In the genomic region with DNA sequence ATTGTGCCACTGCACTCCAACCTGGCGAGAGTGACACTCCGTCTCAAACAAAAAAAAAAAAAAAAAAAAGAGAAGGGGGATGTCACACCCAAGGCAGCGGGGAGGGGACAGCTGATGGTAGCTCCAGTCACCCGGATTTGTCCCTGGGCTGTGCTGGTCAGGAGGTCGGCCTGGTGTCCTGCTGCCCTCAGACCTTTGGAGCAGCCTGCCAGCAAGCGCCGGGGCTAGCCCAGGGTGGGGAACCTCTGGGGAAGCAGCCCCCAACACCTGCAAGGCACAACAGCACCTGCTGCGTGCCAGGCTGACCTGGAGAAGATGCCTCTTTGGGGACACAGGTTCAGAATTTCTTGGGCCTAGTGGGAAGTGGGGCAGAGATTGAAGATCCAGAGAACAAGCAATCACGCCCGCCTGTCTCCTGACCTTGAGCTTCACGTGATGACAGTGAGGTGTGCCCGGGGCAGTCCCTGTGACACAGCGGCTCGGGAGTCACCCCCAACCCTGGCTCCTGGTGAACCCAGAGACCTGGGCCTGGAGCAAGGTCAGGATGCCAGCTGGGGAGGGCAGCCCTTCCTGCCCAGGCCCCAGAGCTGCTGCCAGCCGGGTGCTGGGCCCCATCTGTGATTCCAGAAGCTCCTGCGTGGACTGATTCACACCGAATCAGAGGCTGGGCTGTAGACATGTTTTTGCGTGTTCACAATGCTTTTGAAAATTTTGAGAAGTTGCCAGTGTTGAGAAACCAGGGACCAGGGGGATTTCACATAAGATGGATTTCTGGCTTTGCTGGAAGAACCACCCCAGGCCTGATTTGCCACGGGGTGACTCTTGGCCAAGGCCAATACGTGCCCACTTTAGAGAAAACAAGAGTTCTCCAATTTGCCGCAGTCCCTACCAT, we compare ENCODE assay signal across 16 cellular contexts.
DNase-seq lines count a peak whose midpoint lies in the region; ATAC-seq, FAIRE-seq and TF ChIP-seq lines count a peak whose summit lies in the region.
"Had no signal": no experiment of that assay in that cellular context is flagged by ENCODE, and none has a peak within 500 bp of the region (broad histone marks: within the 10 kb centered on the region; RNA-seq: fewer than 3 reads in every experiment).

No MANE protein-coding gene starts in this region.

- no peak overlapping the region for H2BK5ac ChIP-seq in trophoblast cell (ENCODE audit: low read depth, low read length, poor library complexity)

- TF ChIP-seq POLR2A in HepG2 (IDR thresholded peaks at IDR 0.05; ENCODE audit: insufficient read depth in 1 of 2, low read depth in 2 of 2, low read length in 2 of 2), result no peak

- no peak overlapping the region for H3K4me3 Mint-ChIP-seq in type B pancreatic cell
- H3K4me3 Mint-ChIP-seq: activated CD8-positive, alpha-beta T cell treated with anti-CD3 and anti-CD28 coated beads, Interleukin-2, amount 10 ng/mL, durations not matched to agents 7 days and 5 days had no signal

- no TSS peak for BruUV-seq in HepG2 (replicated peaks; lab: Mats Ljungman, UMichigan)

- no peak overlapping the region for H4K91ac ChIP-seq in trophoblast cell (ENCODE audit: low read depth, low read length)

- no peak overlapping the region for H2AK5ac ChIP-seq in trophoblast cell (ENCODE audit: low read length)

- H3K4me1 ChIP-seq in liver (ENCODE audit: control insufficient read depth in 4 of 4, insufficient read depth in 4 of 4, low read length in 3 of 4) (peaks cover 22 to 40% (median 31%) of the 10 kb centered on the region in 4 donors), HepG2 (ENCODE audit: insufficient read depth, low read length) (no peaks in the 10 kb centered on the region), colonic mucosa (peaks cover 12% of the 10 kb centered on the region), mucosa of descending colon (ENCODE audit: low read depth) (peaks cover 14% of the 10 kb centered on the region), trophoblast cell (ENCODE audit: control insufficient read depth in 1 of 2, insufficient read depth in 2 of 2, low read length in 2 of 2) (no peaks in the 10 kb centered on the region)

- TF ChIP-seq CTCF in liver (IDR thresholded peaks at IDR 0.05; ENCODE audit: low read depth, low read length, missing input control), result no peak
- no peak for TF ChIP-seq CTCF in HepG2 (CRISPR knock-in tag; IDR thresholded peaks at IDR 0.05)
- TF ChIP-seq CTCF in colonic mucosa (IDR thresholded peaks at IDR 0.05), result no peak
- TF ChIP-seq CTCF in mucosa of descending colon (IDR thresholded peaks at IDR 0.05), result no peak
- no peak for TF ChIP-seq CTCF in type B pancreatic cell (conservative IDR thresholded peaks at IDR 0.05)
- no peak for TF ChIP-seq CTCF in D721Med (IDR thresholded peaks at IDR 0.05; ENCODE audit: insufficient read depth, missing control alignments)

- H2AFZ ChIP-seq in HepG2 (ENCODE audit: low read length) (no peak overlapping the region), trophoblast cell (ENCODE audit: insufficient read depth, low read length, poor library complexity) (no peak overlapping the region)

- no peaks in the 10 kb centered on the region for H3K79me1 ChIP-seq in trophoblast cell (ENCODE audit: low read length)

- TF ChIP-seq EP300 in HepG2 (IDR thresholded peaks at IDR 0.05; ENCODE audit: low read depth in 2 of 2, low read length in 2 of 2) (no peak), HepG2 (CRISPR knock-in tag; IDR thresholded peaks at IDR 0.05; ENCODE audit: borderline replicate concordance) (no peak)

- H3K36me3 ChIP-seq in liver (ENCODE audit: control insufficient read depth in 4 of 4, insufficient read depth in 3 of 4, low read depth in 1 of 4, low read length in 3 of 4) (peaks cover 0 to 19% (median 9%) of the 10 kb centered on the region in 4 donors), HepG2 (replicated peaks in 1 of 2; ENCODE audit: control insufficient read depth in 1 of 2, insufficient read depth in 2 of 2, low read length in 2 of 2) (peaks cover 15 to 46% of the 10 kb centered on the region in 2 experiments), colonic mucosa (no peaks in the 10 kb centered on the region), mucosa of descending colon (ENCODE audit: low read depth) (no peaks in the 10 kb centered on the region), trophoblast cell (ENCODE audit: control insufficient read depth in 1 of 2, insufficient read depth in 2 of 2, low read length in 2 of 2) (peaks cover 84 to 86% of the 10 kb centered on the region in 2 experiments)

- H3K27me3 ChIP-seq in liver (ENCODE audit: control insufficient read depth in 4 of 4, insufficient read depth in 4 of 4, low read length in 3 of 4), result no peaks in the 10 kb centered on the region
- no peaks in the 10 kb centered on the region for H3K27me3 ChIP-seq in HepG2 (ENCODE audit: control insufficient read depth in 1 of 2, insufficient read depth in 2 of 2, low read length in 2 of 2)
- H3K27me3 ChIP-seq in colonic mucosa, result no peaks in the 10 kb centered on the region
- H3K27me3 ChIP-seq in trophoblast cell (ENCODE audit: insufficient read depth, low read length), result no peaks in the 10 kb centered on the region
- H3K27me3 ChIP-seq: upper lobe of right lung had no signal

- no peak overlapping the region for H2BK12ac ChIP-seq in trophoblast cell (ENCODE audit: low read length)

- H3K18ac ChIP-seq in trophoblast cell (ENCODE audit: low read length), result no peak overlapping the region

- no peak for TF ChIP-seq RAD21 in liver (IDR thresholded peaks at IDR 0.05)
- TF ChIP-seq RAD21 in HepG2 (CRISPR knock-in tag; IDR thresholded peaks at IDR 0.05), result no peak

- no peak for DNase-seq in HepG2 (ENCODE audit: low spot score)
- DNase-seq in colonic mucosa, result peak; percentile 45
- peak in 2 of 3 donors; percentile 57 to 69 for DNase-seq in mucosa of descending colon
- DNase-seq in type B pancreatic cell (ENCODE audit: extremely low spot score, unreplicated experiment), result no peak
- no peak for DNase-seq in trophoblast cell
- DNase-seq in dermis blood vessel endothelial cell, result no peak
- no peak for DNase-seq in D721Med (ENCODE audit: insufficient read length, low spot score)
- DNase-seq: activated CD8-positive, alpha-beta T cell treated with anti-CD3 and anti-CD28 coated beads, Interleukin-2, amount 10 ng/mL, durations not matched to agents 7 days and 5 days; Calu3; kidney glomerular epithelial cell; NCI-H2029; NCI-H524; stimulated activated CD4-positive, alpha-beta T cell treated with anti-CD3 and anti-CD28 coated beads, Interleukin-1b, Interleukin-23, amount 100 ng/mL, for 48 hours; upper lobe of right lung had no signal

- no peak overlapping the region for H4K8ac ChIP-seq in trophoblast cell (ENCODE audit: low read depth, low read length)

- no peak overlapping the region for H4K12ac ChIP-seq in trophoblast cell (ENCODE audit: low read depth, low read length)

- H3K27me3 Mint-ChIP-seq in type B pancreatic cell, result no peaks in the 10 kb centered on the region

- no peak overlapping the region for H3K23ac ChIP-seq in trophoblast cell (ENCODE audit: low read length)

- in situ Hi-C loops in HepG2 (cut with HindIII; ENCODE audit: extremely low pct_ligation_motif_present, low pct_unique_long_range_greater_than_20kb), result no loop called here

- POLR2A ChIA-PET in HepG2 (lab: Yijun Ruan, JAX), result no interaction called here

- no peak overlapping the region for H3K14ac ChIP-seq in trophoblast cell (ENCODE audit: low read length)

- ATAC-seq in HepG2 (no peak), mucosa of descending colon (peak; percentile 46)
- ATAC-seq: activated CD8-positive, alpha-beta T cell treated with anti-CD3 and anti-CD28 coated beads, Interleukin-2, amount 10 ng/mL, durations not matched to agents 7 days and 5 days had no signal

- no peak overlapping the region for H3K4ac ChIP-seq in trophoblast cell (ENCODE audit: low read depth, low read length)

- 53% methylated on average over 21 of the region's 21 CpGs for WGBS in liver
- 94% methylated on average over 10 of the region's 21 CpGs for WGBS in HepG2 (ENCODE audit: low lambda C conversion rate)
- WGBS in trophoblast cell (ENCODE audit: extremely low coverage, insufficient coverage, insufficient read length), result no CpG with 5 or more reads among the region's 21 CpGs

- no peaks in the 10 kb centered on the region for H4K20me1 ChIP-seq in HepG2 (ENCODE audit: insufficient read depth, low read length)

- peaks cover 15% of the 10 kb centered on the region for H3K4me1 Mint-ChIP-seq in type B pancreatic cell (ENCODE audit: unreplicated experiment)

- H3K9me3 Mint-ChIP-seq in type B pancreatic cell, result no peaks in the 10 kb centered on the region
- H3K9me3 Mint-ChIP-seq: activated T-helper 2 cell treated with anti-CD3 and anti-CD28 coated beads, Interferon-gamma antibody, Interleukin-2, Interleukin-4, amounts not matched to agents 10 μg/mL and 5 μg/mL and 100 μg/mL, durations not matched to agents 14 hours and 24 hours and 36 hours had no signal

- H3K9me3 ChIP-seq in liver (ENCODE audit: control insufficient read depth in 4 of 4, low read length in 3 of 4) (no peaks in the 10 kb centered on the region), HepG2 (ENCODE audit: low read length) (no peaks in the 10 kb centered on the region), colonic mucosa (no peaks in the 10 kb centered on the region), mucosa of descending colon (no peaks in the 10 kb centered on the region), trophoblast cell (ENCODE audit: insufficient read depth, low read depth, low read length) (peaks cover 5% of the 10 kb centered on the region)
- H3K9me3 ChIP-seq: upper lobe of right lung had no signal

- H3K4me3 ChIP-seq in liver (ENCODE audit: low read depth in 1 of 3, low read length in 3 of 3) (no peak overlapping the region), HepG2 (replicated peaks in 1 of 3; ENCODE audit: insufficient read depth in 1 of 3, low read depth in 2 of 3, low read length in 3 of 3) (no peak overlapping the region), colonic mucosa (no peak overlapping the region), mucosa of descending colon (no peak overlapping the region), trophoblast cell (ENCODE audit: low read depth, low read length) (no peak overlapping the region)
- H3K4me3 ChIP-seq: upper lobe of right lung had no signal

- peak overlapping the region; percentile 61 for H3K27ac Mint-ChIP-seq in type B pancreatic cell
- H3K27ac Mint-ChIP-seq: activated CD8-positive, alpha-beta T cell treated with anti-CD3 and anti-CD28 coated beads, Interleukin-2, amount 10 ng/mL, durations not matched to agents 7 days and 5 days; activated T-helper 2 cell treated with anti-CD3 and anti-CD28 coated beads, Interferon-gamma antibody, Interleukin-2, Interleukin-4, amounts not matched to agents 10 μg/mL and 5 μg/mL and 100 μg/mL, durations not matched to agents 14 hours and 24 hours and 36 hours had no signal

- H3K27ac ChIP-seq in liver (ENCODE audit: low read depth in 1 of 2, low read length in 2 of 2) (peak overlapping the region in 1 of 2 donors; percentile 7), HepG2 (ENCODE audit: extremely low read length, insufficient read depth, low read length) (no peak overlapping the region), colonic mucosa (no peak overlapping the region), trophoblast cell (ENCODE audit: low read depth, low read length) (no peak overlapping the region)
- H3K27ac ChIP-seq: upper lobe of right lung had no signal

- intact Hi-C loops in HepG2 (cut with micrococcal nuclease; ENCODE audit: unreplicated experiment) (loop anchor here (10.0 kb wide), 1 partner anchor 413 kb away; no protein-coding TSS in a partner anchor), colonic mucosa (cut with DNase I) (loop anchor here (10.0 kb wide), 1 partner anchor 63 kb away; no protein-coding TSS in a partner anchor), mucosa of descending colon (cut with DNase I, micrococcal nuclease) (no loop called here)

- H3K9ac ChIP-seq in liver (ENCODE audit: low read depth in 1 of 2, low read length in 2 of 2), result no peak overlapping the region
- H3K9ac ChIP-seq in HepG2 (ENCODE audit: insufficient read depth, low read depth, low read length), result no peak overlapping the region
- no peak overlapping the region for H3K9ac ChIP-seq in colonic mucosa (ENCODE audit: low read depth in 2 of 2, low read length in 2 of 2)
- H3K9ac ChIP-seq in trophoblast cell (ENCODE audit: low read length), result no peak overlapping the region

- H3K4me2 ChIP-seq in HepG2 (ENCODE audit: low read depth, low read length) (no peak overlapping the region), trophoblast cell (ENCODE audit: low read length) (no peak overlapping the region)

- peaks cover 14% of the 10 kb centered on the region for H3K36me3 Mint-ChIP-seq in type B pancreatic cell

- no peaks in the 10 kb centered on the region for H3K79me2 ChIP-seq in HepG2 (ENCODE audit: insufficient read depth, low read length)
- H3K79me2 ChIP-seq in trophoblast cell (ENCODE audit: control insufficient read depth, insufficient read depth, low read length, poor library complexity), result no peaks in the 10 kb centered on the region

- CTCF ChIA-PET in HepG2 (lab: Yijun Ruan, JAX; ENCODE audit: low intra/inter-chr PET ratio, low total read pairs), result no interaction called here

- no peak overlapping the region for H2BK120ac ChIP-seq in trophoblast cell (ENCODE audit: insufficient read depth, low read length, poor library complexity)

- FAIRE-seq in HepG2 (lab: Jason Lieb, UNC), result no peak
- no peak for FAIRE-seq in D721Med (lab: Jason Lieb, UNC)

Comparison
In these comparisons a context has a peak if more than half of its experiments do, and no peak if none do; other contexts are left out.
1. DNase-seq: peak in colonic mucosa (single experiment) and mucosa of descending colon (2 of 3); none in HepG2 (single experiment), type B pancreatic cell (single experiment), trophoblast cell (0 of 2), dermis blood vessel endothelial cell (single experiment) and D721Med (single experiment).
2. intact Hi-C loops: an anchor here in HepG2 (10.0 kb wide) and colonic mucosa (10.0 kb wide); none called in mucosa of descending colon.